Comparison of ENCODE assay signal across 9 cellular contexts in the genomic region with DNA sequence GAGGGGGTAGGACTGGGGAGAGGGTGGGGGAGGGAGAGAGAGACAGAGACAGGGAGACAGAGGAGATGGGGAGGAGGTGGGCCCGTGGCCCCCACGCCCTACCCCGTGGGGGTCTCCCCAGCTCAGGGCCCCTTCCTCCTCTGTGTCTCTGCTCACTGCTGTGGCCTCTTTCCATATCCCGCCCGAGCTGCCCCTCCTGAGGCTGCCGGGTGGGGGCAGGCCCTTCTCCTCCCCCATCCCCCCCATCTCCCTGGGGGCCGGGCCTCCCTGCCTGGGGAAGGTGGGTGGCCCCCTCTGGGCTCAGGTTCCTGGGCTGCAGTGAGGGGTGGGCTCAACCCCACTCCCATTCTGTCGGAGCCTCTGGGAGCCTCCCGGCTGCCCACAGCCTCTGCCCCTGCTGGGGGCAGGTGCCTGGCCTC. TPM values are rescaled to one million over a fixed set of nuclear protein-coding genes. Genes with fewer than 3 reads are reported as not detected.
A peak's percentile ranks its signal among the peaks of the same experiment; 100 is the strongest.
DNase-seq lines count a peak whose midpoint lies in the region; ATAC-seq and TF ChIP-seq lines count a peak whose summit lies in the region.
"Had no signal": no experiment of that assay in that cellular context is flagged by ENCODE, and none has a peak within 500 bp of the region (broad histone marks: within the 10 kb centered on the region; RNA-seq: fewer than 3 reads in every experiment).

No MANE protein-coding gene starts in this region.

- H3K79me2 ChIP-seq in GM23338 (replicated peaks; ENCODE audit: insufficient read depth): no peaks in the 10 kb centered on the region

- H3K9me2 ChIP-seq in GM23338 (ENCODE audit: insufficient read depth): no peaks in the 10 kb centered on the region

- H2AFZ ChIP-seq in GM23338: no peak overlapping the region

- peaks cover 10% of the 10 kb centered on the region for H3K4me1 Mint-ChIP-seq in GM23338

- DNase-seq in GM23338 (ENCODE audit: low spot score): no peak
- DNase-seq in adipocyte (ENCODE audit: low read depth): no peak
- DNase-seq in gastrocnemius medialis: no peak
- DNase-seq in NCI-H345 (lab: John Stamatoyannopoulos, UW): no peak
- no peak for DNase-seq in NCI-H526 (lab: John Stamatoyannopoulos, UW)
- DNase-seq in NCI-H526 treated with DMSO at 0.1 percent for 48 hours (lab: John Stamatoyannopoulos, UW): no peak
- DNase-seq in SW480 (ENCODE audit: low spot score): no peak

- no peak overlapping the region for H3K4me3 Mint-ChIP-seq in GM23338

- no peaks in the 10 kb centered on the region for H4K20me1 ChIP-seq in GM23338 (replicated peaks; ENCODE audit: insufficient read depth)

- H3K9me3 ChIP-seq in adipocyte (ENCODE audit: control insufficient read depth, low read length) (no peaks in the 10 kb centered on the region), gastrocnemius medialis (no peaks in the 10 kb centered on the region)

- peak; percentile 36 for ATAC-seq in GM18511 (IDR thresholded peaks at IDR 0.05; ENCODE audit: unreplicated experiment)
- ATAC-seq in GM23338: peak; percentile 17
- no peak for ATAC-seq in gastrocnemius medialis

- no peak overlapping the region for H3K9ac ChIP-seq in adipocyte (ENCODE audit: low read length)

- H3K27me3 Mint-ChIP-seq in GM23338 (ENCODE audit: insufficient read depth, low read depth, poor library complexity): peaks cover 11% of the 10 kb centered on the region

- H3K36me3 ChIP-seq in GM23338 (ENCODE audit: insufficient read depth) (no peaks in the 10 kb centered on the region), adipocyte (ENCODE audit: control insufficient read depth, insufficient read depth, low read length, severe bottlenecking) (no peaks in the 10 kb centered on the region), gastrocnemius medialis (no peaks in the 10 kb centered on the region)

- H3K9me3 Mint-ChIP-seq in GM23338: peaks cover under 1% of the 10 kb centered on the region; the same call in 2 of the 3 replicates

- H3K4me3 ChIP-seq in GM23338 (no peak overlapping the region), adipocyte (ENCODE audit: low read length) (peak overlapping the region; percentile 28), gastrocnemius medialis (no peak overlapping the region)

- H3K27ac Mint-ChIP-seq in GM23338: no peak overlapping the region

- H3K4me2 ChIP-seq in GM23338: no peak overlapping the region

- H3K27me3 ChIP-seq in GM23338 (ENCODE audit: insufficient read depth) (no peaks in the 10 kb centered on the region), adipocyte (replicated peaks; ENCODE audit: control insufficient read depth, insufficient read depth, low read length) (peaks cover 20% of the 10 kb centered on the region), gastrocnemius medialis (peaks cover 18 to 22% (median 20%) of the 10 kb centered on the region in 3 donors)

- in situ Hi-C loops in gastrocnemius medialis (cut with MboI; ENCODE audit: low sequenced_read_pairs in 4 of 4): no loop called here

- intact Hi-C loops in gastrocnemius medialis (cut with DNase I; ENCODE audit: low total_unique reads): no loop called here

- H3K4me1 ChIP-seq in GM23338 (ENCODE audit: insufficient read depth): peaks cover 7% of the 10 kb centered on the region; the same call in 1 of the 2 replicates
- peaks cover 18% of the 10 kb centered on the region for H3K4me1 ChIP-seq in adipocyte (ENCODE audit: control insufficient read depth, insufficient read depth, low read length)
- H3K4me1 ChIP-seq in gastrocnemius medialis: peaks cover 13 to 17% of the 10 kb centered on the region in 2 donors

- peaks cover 4% of the 10 kb centered on the region; the same call in 1 of the 2 replicates for H3F3A ChIP-seq in GM23338 (replicated peaks; ENCODE audit: low read depth)

- no peak for TF ChIP-seq POLR2A in gastrocnemius medialis (IDR thresholded peaks at IDR 0.05)

- TF ChIP-seq CTCF in GM23338 (conservative IDR thresholded peaks at IDR 0.05; ENCODE audit: low read depth in 2 of 2) (no peak), gastrocnemius medialis (IDR thresholded peaks at IDR 0.05 in 4 of 5, conservative IDR thresholded peaks at IDR 0.05 in 1 of 5) (no peak)

- H3K27ac ChIP-seq in GM23338 (ENCODE audit: low read depth): no peak overlapping the region
- peak overlapping the region; percentile 43 to 79 (median 72) for H3K27ac ChIP-seq in gastrocnemius medialis

- no peaks in the 10 kb centered on the region; the same call in 2 of the 3 replicates for H3K36me3 Mint-ChIP-seq in GM23338 (ENCODE audit: low read depth)

TF ChIP-seq in GM23338, 12 proteins besides CTCF, POLR2A, EP300 and RAD21 (continues in another document):
- TF ChIP-seq JUNB (IDR thresholded peaks at IDR 0.05; ENCODE audit: unreplicated experiment): no peak
- no peak for TF ChIP-seq ZNF114 (CRISPR knock-in tag; IDR thresholded peaks at IDR 0.05)
- TF ChIP-seq EZH2 (IDR thresholded peaks at IDR 0.05; ENCODE audit: low read depth, unreplicated experiment): no peak
- TF ChIP-seq ZNF331 (CRISPR knock-in tag; IDR thresholded peaks at IDR 0.05; ENCODE audit: low read depth): no peak
- no peak for TF ChIP-seq NANOG (IDR thresholded peaks at IDR 0.05; ENCODE audit: borderline replicate concordance)
- TF ChIP-seq, protein P1, sequence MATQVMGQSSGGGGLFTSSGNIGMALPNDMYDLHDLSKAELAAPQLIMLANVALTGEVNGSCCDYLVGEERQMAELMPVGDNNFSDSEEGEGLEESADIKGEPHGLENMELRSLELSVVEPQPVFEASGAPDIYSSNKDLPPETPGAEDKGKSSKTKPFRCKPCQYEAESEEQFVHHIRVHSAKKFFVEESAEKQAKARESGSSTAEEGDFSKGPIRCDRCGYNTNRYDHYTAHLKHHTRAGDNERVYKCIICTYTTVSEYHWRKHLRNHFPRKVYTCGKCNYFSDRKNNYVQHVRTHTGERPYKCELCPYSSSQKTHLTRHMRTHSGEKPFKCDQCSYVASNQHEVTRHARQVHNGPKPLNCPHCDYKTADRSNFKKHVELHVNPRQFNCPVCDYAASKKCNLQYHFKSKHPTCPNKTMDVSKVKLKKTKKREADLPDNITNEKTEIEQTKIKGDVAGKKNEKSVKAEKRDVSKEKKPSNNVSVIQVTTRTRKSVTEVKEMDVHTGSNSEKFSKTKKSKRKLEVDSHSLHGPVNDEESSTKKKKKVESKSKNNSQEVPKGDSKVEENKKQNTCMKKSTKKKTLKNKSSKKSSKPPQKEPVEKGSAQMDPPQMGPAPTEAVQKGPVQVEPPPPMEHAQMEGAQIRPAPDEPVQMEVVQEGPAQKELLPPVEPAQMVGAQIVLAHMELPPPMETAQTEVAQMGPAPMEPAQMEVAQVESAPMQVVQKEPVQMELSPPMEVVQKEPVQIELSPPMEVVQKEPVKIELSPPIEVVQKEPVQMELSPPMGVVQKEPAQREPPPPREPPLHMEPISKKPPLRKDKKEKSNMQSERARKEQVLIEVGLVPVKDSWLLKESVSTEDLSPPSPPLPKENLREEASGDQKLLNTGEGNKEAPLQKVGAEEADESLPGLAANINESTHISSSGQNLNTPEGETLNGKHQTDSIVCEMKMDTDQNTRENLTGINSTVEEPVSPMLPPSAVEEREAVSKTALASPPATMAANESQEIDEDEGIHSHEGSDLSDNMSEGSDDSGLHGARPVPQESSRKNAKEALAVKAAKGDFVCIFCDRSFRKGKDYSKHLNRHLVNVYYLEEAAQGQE (IDR thresholded peaks at IDR 0.05; ENCODE audit: unreplicated experiment): no peak
- TF ChIP-seq POLR2AphosphoS5 (IDR thresholded peaks at IDR 0.05; ENCODE audit: low read depth): no peak
- no peak for TF ChIP-seq EZH2phosphoT487 (IDR thresholded peaks at IDR 0.05; ENCODE audit: unreplicated experiment)
- no peak for TF ChIP-seq CREB1 (CRISPR knock-in tag; IDR thresholded peaks at IDR 0.05; ENCODE audit: low read depth)

RNA-seq across cellular contexts. Expression of gene PDCD1, which starts 0.3 kb away (rescaled TPM):
- total RNA-seq in GM23338 (2014; rRNA removed; shearing (Covaris generic)): 0.38 and 1.8 TPM in 2 replicates
- 0.23 and 0.34 TPM in 2 replicates for polyA plus RNA-seq in GM23338 (2016; fragmentation: Nextera tagmentation; extraction: Ambion mirVana)
- under 1 TPM in 1 of 4 donors, not detected in 3; 0.13 TPM for total RNA-seq in gastrocnemius medialis

RNA-seq across cellular contexts. Expression of gene RTP5, which starts 10.5 kb away (rescaled TPM):
- 0.50 TPM in 1 of 2 replicates, not detected in the other for total RNA-seq in GM23338 (2014; rRNA removed; shearing (Covaris generic))
- polyA plus RNA-seq in GM23338 (2016; fragmentation: Nextera tagmentation; extraction: Ambion mirVana): not detected in 2 replicates
- not detected for total RNA-seq in gastrocnemius medialis
- total RNA-seq: renal cortical epithelial cell had no signal

RNA-seq across cellular contexts. Expression of gene NEU4, which starts 50.0 kb away (rescaled TPM):
- total RNA-seq in GM23338 (2014; rRNA removed; shearing (Covaris generic)): 0.62 and 1.2 TPM in 2 replicates
- polyA plus RNA-seq in GM23338 (2016; fragmentation: Nextera tagmentation; extraction: Ambion mirVana): 0.12 and 0.29 TPM in 2 replicates
- total RNA-seq in gastrocnemius medialis: 100 to 1,000 TPM in 1 of 4 donors, 10 to 100 TPM in 1, 1 to 10 TPM in 2; 3.0 to 119 (median 19.4) TPM

Comparison
In these comparisons a context has a peak if more than half of its experiments do, and no peak if none do; other contexts are left out.
1. ATAC-seq: peak in GM18511 (single experiment) and GM23338 (single experiment); none in gastrocnemius medialis (0 of 2).